In genomic region chr1:32014937-32015363, GRCh38 we compare ENCODE assay signal across 8 cellular contexts. TPM values are rescaled to one million over a fixed set of nuclear protein-coding genes. Genes with fewer than 3 reads are reported as not detected.
DNase-seq lines count a peak whose midpoint lies in the region; ATAC-seq and TF ChIP-seq lines count a peak whose summit lies in the region.

No MANE protein-coding gene starts in this region.

- H3K4me3 Mint-ChIP-seq in CD4-positive, CD25-positive, alpha-beta regulatory T cell: peak overlapping the region; percentile 96 to 97 (median 97)
- H3K4me3 Mint-ChIP-seq in naive thymus-derived CD8-positive, alpha-beta T cell: peak overlapping the region; percentile 91 to 99 (median 97)

- H3K36me3 ChIP-seq in CD4-positive, CD25-positive, alpha-beta regulatory T cell (ENCODE audit: control insufficient read depth, insufficient read depth, low read length): no peaks in the 10 kb centered on the region
- peaks cover 39% of the 10 kb centered on the region for H3K36me3 ChIP-seq in MG63

- no peaks in the 10 kb centered on the region for H3K9me3 ChIP-seq in CD4-positive, CD25-positive, alpha-beta regulatory T cell (ENCODE audit: control insufficient read depth in 2 of 2, low read length in 2 of 2)
- no peaks in the 10 kb centered on the region for H3K9me3 ChIP-seq in MG63

- peak overlapping the region; percentile 91 to 97 (median 93) for H3K27ac Mint-ChIP-seq in CD4-positive, CD25-positive, alpha-beta regulatory T cell
- H3K27ac Mint-ChIP-seq in naive thymus-derived CD8-positive, alpha-beta T cell: peak overlapping the region; percentile 87 to 98 (median 96)

- peaks cover 0 to 2% (median 0%) of the 10 kb centered on the region in 7 donors for H3K9me3 Mint-ChIP-seq in CD4-positive, CD25-positive, alpha-beta regulatory T cell
- H3K9me3 Mint-ChIP-seq in naive thymus-derived CD8-positive, alpha-beta T cell: no peaks in the 10 kb centered on the region

- DNase-seq in CD4-positive, CD25-positive, alpha-beta regulatory T cell: no peak
- DNase-seq in MG63 (no peak), coronary artery (ENCODE audit: low spot score) (no peak), NCI-H82 treated with DMSO at 0.1 percent for 48 hours (lab: John Stamatoyannopoulos, UW; ENCODE audit: unreplicated experiment) (no peak), hippocampal formation (lab: John Stamatoyannopoulos, UW) (no peak), NCI-H187 (lab: John Stamatoyannopoulos, UW) (no peak)
- peak in 2 of 10 donors; percentile 30 for DNase-seq in naive thymus-derived CD8-positive, alpha-beta T cell
- DNase-seq in stimulated activated naive CD4-positive, alpha-beta T cell treated with Interleukin-2 at 50 U/mL for 16 hours (lab: John Stamatoyannopoulos, UW): no peak

- no peaks in the 10 kb centered on the region for H3K27me3 ChIP-seq in CD4-positive, CD25-positive, alpha-beta regulatory T cell (ENCODE audit: control insufficient read depth, insufficient read depth, low read length)
- H3K27me3 ChIP-seq in MG63: no peaks in the 10 kb centered on the region

- peaks cover 4% of the 10 kb centered on the region for H3K36me3 Mint-ChIP-seq in CD4-positive, CD25-positive, alpha-beta regulatory T cell
- peaks cover 0 to 18% (median 0%) of the 10 kb centered on the region in 3 donors for H3K36me3 Mint-ChIP-seq in naive thymus-derived CD8-positive, alpha-beta T cell

- POLR2A ChIA-PET in naive thymus-derived CD8-positive, alpha-beta T cell (lab: Charles Lee): interaction anchor here (0.9 to 2.6 kb wide), 10 partner anchors 8 to 370 kb away, joined by 3 to 22 read pairs (median 4); partner anchors contain the start of genes PEF1, PTP4A2 and TMEM39B

- peaks cover 19 to 53% (median 35%) of the 10 kb centered on the region in 4 donors for H3K4me1 Mint-ChIP-seq in CD4-positive, CD25-positive, alpha-beta regulatory T cell
- peaks cover 19 to 52% (median 47%) of the 10 kb centered on the region in 4 donors for H3K4me1 Mint-ChIP-seq in naive thymus-derived CD8-positive, alpha-beta T cell

- peak overlapping the region; percentile 99 for H3K4me3 ChIP-seq in CD4-positive, CD25-positive, alpha-beta regulatory T cell (ENCODE audit: low read depth, low read length)
- H3K4me3 ChIP-seq in MG63 (peak overlapping the region; percentile 98), coronary artery (peak overlapping the region; percentile 81)

- no peak for ATAC-seq in CD4-positive, CD25-positive, alpha-beta regulatory T cell (ENCODE audit: low read depth in 2 of 2)
- no peak for ATAC-seq in naive thymus-derived CD8-positive, alpha-beta T cell

- peaks cover 46% of the 10 kb centered on the region for H3K4me1 ChIP-seq in CD4-positive, CD25-positive, alpha-beta regulatory T cell (ENCODE audit: control insufficient read depth, insufficient read depth, low read length, poor library complexity, severe bottlenecking)

- no peak for TF ChIP-seq CTCF in coronary artery (IDR thresholded peaks at IDR 0.05)

- H3K27ac ChIP-seq in CD4-positive, CD25-positive, alpha-beta regulatory T cell (ENCODE audit: insufficient read depth, low read length, poor library complexity, severe bottlenecking): peak overlapping the region; percentile 96
- H3K27ac ChIP-seq in coronary artery: peak overlapping the region; percentile 94 to 98

- peaks cover 10% of the 10 kb centered on the region for H3K27me3 Mint-ChIP-seq in CD4-positive, CD25-positive, alpha-beta regulatory T cell
- peaks cover 0 to 2% (median 0%) of the 10 kb centered on the region in 5 donors for H3K27me3 Mint-ChIP-seq in naive thymus-derived CD8-positive, alpha-beta T cell

RNA-seq across cellular contexts. Expression of gene KHDRBS1, which starts 1.3 kb away (rescaled TPM):
- 100 TPM for total RNA-seq in CD4-positive, CD25-positive, alpha-beta regulatory T cell
- 100 to 1,000 TPM in 1 of 4 donors, 10 to 100 TPM in 3; 97.1 to 117 (median 99.4) TPM for polyA plus RNA-seq in CD4-positive, CD25-positive, alpha-beta regulatory T cell
- 123 and 150 TPM in 2 replicates for total RNA-seq in MG63 (2014; rRNA removed; shearing (Covaris generic); ENCODE audit: low replicate concordance)
- total RNA-seq in naive thymus-derived CD8-positive, alpha-beta T cell: 100 to 1,000 TPM; 121 to 130 TPM
- 100 to 1,000 TPM in 1 of 3 donors, 10 to 100 TPM in 2; 92.1 to 115 (median 99.2) TPM for polyA plus RNA-seq in naive thymus-derived CD8-positive, alpha-beta T cell

RNA-seq across cellular contexts. Expression of gene TMEM39B, which starts 57.8 kb away (rescaled TPM):
- 13.1 TPM for total RNA-seq in CD4-positive, CD25-positive, alpha-beta regulatory T cell
- polyA plus RNA-seq in CD4-positive, CD25-positive, alpha-beta regulatory T cell: 1 to 10 TPM; 2.3 to 3.6 (median 2.6) TPM
- 7.3 and 13.0 TPM in 2 replicates for total RNA-seq in MG63 (2014; rRNA removed; shearing (Covaris generic); ENCODE audit: low replicate concordance)
- total RNA-seq in naive thymus-derived CD8-positive, alpha-beta T cell: 10 to 100 TPM; 25.1 to 26.1 TPM
- polyA plus RNA-seq in naive thymus-derived CD8-positive, alpha-beta T cell: 1 to 10 TPM; 2.4 to 4.8 (median 4.5) TPM
